In genomic region chr9:79129865-79130480, GRCh38 we compare ENCODE assay signal across 8 cellular contexts.
A peak's percentile ranks its signal among the peaks of the same experiment; 100 is the strongest.
DNase-seq lines count a peak whose midpoint lies in the region; ATAC-seq and TF ChIP-seq lines count a peak whose summit lies in the region.

No MANE protein-coding gene starts in this region.

- CTCF ChIA-PET in AG04450 (lab: Charles Lee) = interaction anchor here (0.5 to 3.4 kb wide), 46 partner anchors 9 to 691 kb away, joined by 3 to 26 read pairs (median 4); partner anchors contain the start of gene TLE4

- H3K36me3 ChIP-seq in right atrium auricular region (no peaks in the 10 kb centered on the region), sigmoid colon (no peaks in the 10 kb centered on the region)

- ATAC-seq in HG03097 (IDR thresholded peaks at IDR 0.05; ENCODE audit: low FRiP score, unreplicated experiment) = no peak

- H3K4me1 ChIP-seq in right atrium auricular region (no peaks in the 10 kb centered on the region), sigmoid colon (no peaks in the 10 kb centered on the region)

- H3K27me3 ChIP-seq in AG04450 (ENCODE audit: control insufficient read depth, insufficient read depth, low read length) (no peaks in the 10 kb centered on the region), right atrium auricular region (no peaks in the 10 kb centered on the region), sigmoid colon (no peaks in the 10 kb centered on the region)

- TF ChIP-seq CTCF in AG04450 (IDR thresholded peaks at IDR 0.05; ENCODE audit: low read depth, low read length) = peak; percentile 98
- peak; percentile 38; the same call in 1 of the 2 replicates for TF ChIP-seq CTCF in GM12875 (IDR thresholded peaks at IDR 0.05; ENCODE audit: borderline replicate concordance, insufficient read depth, low read depth, low read length)
- peak; percentile 25 to 80 for TF ChIP-seq CTCF in right atrium auricular region (IDR thresholded peaks at IDR 0.05)
- peak; percentile 16 to 71 (median 48) for TF ChIP-seq CTCF in sigmoid colon (IDR thresholded peaks at IDR 0.05)

- POLR2A ChIA-PET in AG04450 (lab: Yijun Ruan, JAX) = no interaction called here

- H3K4me3 ChIP-seq in AG04450 (ENCODE audit: low read depth, low read length) = no peak overlapping the region
- no peak overlapping the region for H3K4me3 ChIP-seq in GM12875 (ENCODE audit: low read depth, low read length)
- H3K4me3 ChIP-seq in right atrium auricular region = no peak overlapping the region
- H3K4me3 ChIP-seq in sigmoid colon = no peak overlapping the region

- no peak for TF ChIP-seq EP300 in sigmoid colon (IDR thresholded peaks at IDR 0.05)

- intact Hi-C loops in sigmoid colon (cut with DNase I) = no loop called here

- H3K27ac ChIP-seq in AG04450 (ENCODE audit: low read depth, low read length) (no peak overlapping the region), right atrium auricular region (no peak overlapping the region), sigmoid colon (no peak overlapping the region)

- H3K9me3 ChIP-seq in AG04450 (ENCODE audit: control insufficient read depth, insufficient read depth, low read length) (no peaks in the 10 kb centered on the region), right atrium auricular region (no peaks in the 10 kb centered on the region), sigmoid colon (no peaks in the 10 kb centered on the region)

- DNase-seq in AG04450 (ENCODE audit: low read depth, low spot score) (peak; percentile 20), NCI-H226 (peak; percentile 26), amniotic stem cell (lab: John Stamatoyannopoulos, UW) (peak; percentile 25), right atrium auricular region (ENCODE audit: low spot score) (no peak), sigmoid colon (no peak)
- no peak for DNase-seq in central memory CD4-positive, alpha-beta T cell

- no peak for TF ChIP-seq POLR2A in sigmoid colon (IDR thresholded peaks at IDR 0.05)

- 46 to 54% methylated on average over 8 of the region's 8 CpGs for WGBS in sigmoid colon, 2 donors

Comparison
In these comparisons a context has a peak if more than half of its experiments do, and no peak if none do; other contexts are left out.
1. DNase-seq: peak in AG04450 (single experiment), NCI-H226 (single experiment) and amniotic stem cell (single experiment); none in right atrium auricular region (single experiment), sigmoid colon (single experiment) and central memory CD4-positive, alpha-beta T cell (single experiment).
2. CTCF ChIP-seq: peak in every context shown above with its lines; median percentile 98 in AG04450; 52 in right atrium auricular region; 48 in sigmoid colon; 38 in GM12875.